17 cellular contexts compared by ENCODE assay signal in the genomic region with DNA sequence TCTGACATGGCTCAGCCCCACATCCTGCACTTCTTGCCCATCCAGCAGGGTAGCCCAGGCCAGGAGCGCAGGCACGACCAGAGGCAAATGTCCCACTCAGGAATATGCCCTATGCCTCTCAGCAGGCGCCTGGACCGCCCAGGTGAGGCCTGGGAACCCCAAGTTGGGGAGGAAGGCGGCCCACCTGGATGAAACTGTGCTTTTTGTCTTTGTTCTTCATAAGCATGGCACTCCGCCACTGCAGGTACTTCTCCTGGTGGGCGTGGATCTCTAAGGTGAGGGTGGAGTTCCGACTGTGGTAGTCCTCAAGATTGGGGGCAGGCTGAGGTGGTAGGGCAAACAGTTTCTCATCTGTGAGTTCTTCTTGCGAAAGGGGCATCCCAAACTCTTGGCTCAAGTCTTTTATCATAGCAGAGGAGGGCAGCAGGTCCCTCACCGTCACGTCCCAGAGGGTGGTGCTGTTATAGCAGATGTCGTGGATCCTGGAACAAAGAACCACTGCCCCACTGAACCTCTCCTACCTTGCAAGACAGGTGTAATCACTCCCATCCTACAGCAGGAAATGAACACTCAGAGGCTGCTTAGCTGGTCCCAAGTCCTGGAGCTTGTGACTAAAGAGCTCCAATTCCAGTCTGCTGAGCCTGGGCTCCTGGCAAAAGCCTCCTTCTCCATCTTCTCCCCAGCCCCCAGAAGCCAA. TPM values are rescaled to one million over a fixed set of nuclear protein-coding genes. Genes with fewer than 3 reads are reported as not detected.
DNase-seq lines count a peak whose midpoint lies in the region; ATAC-seq, FAIRE-seq and TF ChIP-seq lines count a peak whose summit lies in the region.
"Had no signal": no experiment of that assay in that cellular context is flagged by ENCODE, and none has a peak within 500 bp of the region (broad histone marks: within the 10 kb centered on the region; RNA-seq: fewer than 3 reads in every experiment).

No MANE protein-coding gene starts in this region.

- no peak for ATAC-seq in activated CD8-positive, alpha-beta memory T cell treated with anti-CD3 and anti-CD28 coated beads, Interleukin-2, amount 10 ng/mL, durations not matched to agents 7 days and 5 days
- ATAC-seq: PC-3 had no signal

- peak; percentile 15 for DNase-seq in activated CD8-positive, alpha-beta memory T cell treated with anti-CD3 and anti-CD28 coated beads, Interleukin-2, amount 10 ng/mL, durations not matched to agents 7 days and 5 days
- DNase-seq in activated CD8-positive, alpha-beta memory T cell treated with anti-CD3 and anti-CD28 coated beads for 24 hours, result no peak
- DNase-seq in WERI-Rb-1, result peak; percentile 4
- peak; percentile 75 for DNase-seq in mesenteric fat pad (ENCODE audit: low spot score)
- peak; percentile 35 for DNase-seq in ureter (ENCODE audit: low spot score)
- no peak for DNase-seq in activated CD4-positive, alpha-beta T cell treated with anti-CD3 and anti-CD28 coated beads for 48 hours
- DNase-seq in small intestine, result no peak
- DNase-seq: DMS 273 treated with DMSO at 0.1 percent for 48 hours, GF-D8, GM23248, NCI-H1105 treated with DMSO at 0.1 percent for 48 hours, NCI-H187 treated with DMSO at 0.1 percent for 48 hours, NCI-H2171, NCI-H446, PC-3 had no signal

- H3K9me3 ChIP-seq in WERI-Rb-1 (ENCODE audit: severe bottlenecking), result peaks cover 7% of the 10 kb centered on the region
- H3K9me3 ChIP-seq in small intestine (ENCODE audit: control insufficient read depth, low read depth), result no peaks in the 10 kb centered on the region

- H3K9me3 Mint-ChIP-seq in activated CD8-positive, alpha-beta memory T cell treated with anti-CD3 and anti-CD28 coated beads, Interleukin-2, amount 10 ng/mL, durations not matched to agents 7 days and 5 days (ENCODE audit: low read depth), result no peaks in the 10 kb centered on the region

- no peak for TF ChIP-seq CTCF in WERI-Rb-1 (IDR thresholded peaks at IDR 0.05; ENCODE audit: low read depth, low read length)

- H3K4me3 Mint-ChIP-seq in activated CD8-positive, alpha-beta memory T cell treated with anti-CD3 and anti-CD28 coated beads, Interleukin-2, amount 10 ng/mL, durations not matched to agents 7 days and 5 days, result no peak overlapping the region

- no peak for FAIRE-seq in small intestine (lab: Jason Lieb, UNC)
- FAIRE-seq: GM12892 had no signal

- no peak overlapping the region for H3K27ac Mint-ChIP-seq in activated CD8-positive, alpha-beta memory T cell treated with anti-CD3 and anti-CD28 coated beads, Interleukin-2, amount 10 ng/mL, durations not matched to agents 7 days and 5 days

- H3K36me3 ChIP-seq in WERI-Rb-1 (no peaks in the 10 kb centered on the region), small intestine (ENCODE audit: control insufficient read depth in 2 of 2, insufficient read depth in 2 of 2, low read length in 2 of 2) (no peaks in the 10 kb centered on the region)

- no peaks in the 10 kb centered on the region for H3K36me3 Mint-ChIP-seq in activated CD8-positive, alpha-beta memory T cell treated with anti-CD3 and anti-CD28 coated beads, Interleukin-2, amount 10 ng/mL, durations not matched to agents 7 days and 5 days

- H3K27ac ChIP-seq in WERI-Rb-1 (no peak overlapping the region), small intestine (ENCODE audit: low read depth in 1 of 2, low read length in 1 of 2) (no peak overlapping the region)
- H3K27ac ChIP-seq: C4-2B, GM23248 had no signal

- no peaks in the 10 kb centered on the region for H3K27me3 ChIP-seq in WERI-Rb-1 (ENCODE audit: insufficient read depth, low read depth, severe bottlenecking)
- no peaks in the 10 kb centered on the region for H3K27me3 ChIP-seq in small intestine (ENCODE audit: control insufficient read depth in 2 of 2, insufficient read depth in 2 of 2, low read length in 2 of 2)

- no peak overlapping the region for H3K4me3 ChIP-seq in WERI-Rb-1 (ENCODE audit: low read depth, low read length)
- H3K4me3 ChIP-seq in small intestine (ENCODE audit: low read depth in 1 of 2, low read length in 2 of 2), result no peak overlapping the region
- H3K4me3 ChIP-seq: GM23248 had no signal

- H3K27me3 Mint-ChIP-seq in activated CD8-positive, alpha-beta memory T cell treated with anti-CD3 and anti-CD28 coated beads, Interleukin-2, amount 10 ng/mL, durations not matched to agents 7 days and 5 days, result peaks cover 24% of the 10 kb centered on the region

- CTCF ChIA-PET in activated CD8-positive, alpha-beta memory T cell treated with anti-CD3 and anti-CD28 coated beads, Interleukin-2, amount 10 ng/mL, durations not matched to agents 7 days and 5 days (lab: Charles Lee), result interaction anchor here (0.7 to 2.4 kb wide), 3 partner anchors 10 to 38 kb away, joined by 3 to 11 read pairs (median 3); no protein-coding TSS in a partner anchor

- no peaks in the 10 kb centered on the region for H3K4me1 ChIP-seq in small intestine (ENCODE audit: control insufficient read depth in 2 of 2, insufficient read depth in 1 of 2, low read depth in 1 of 2, low read length in 1 of 2)

- H3K4me1 Mint-ChIP-seq in activated CD8-positive, alpha-beta memory T cell treated with anti-CD3 and anti-CD28 coated beads, Interleukin-2, amount 10 ng/mL, durations not matched to agents 7 days and 5 days, result no peaks in the 10 kb centered on the region

- WGBS in small intestine, 3 donors, result 67 to 82% (median 69%) methylated on average over 12 of the region's 12 CpGs

RNA-seq across cellular contexts. Expression of a gene that starts 53.2 kb away (rescaled TPM):
- total RNA-seq in activated CD8-positive, alpha-beta memory T cell treated with anti-CD3 and anti-CD28 coated beads, Interleukin-2, amount 10 ng/mL, durations not matched to agents 7 days and 5 days, result 10 to 100 TPM; 61.2 to 68.2 TPM
- 46.3 TPM for total RNA-seq in mesenteric fat pad
- 76.0 TPM for total RNA-seq in ureter
- 10 to 100 TPM; 17.3 to 29.8 (median 20.1) TPM for polyA plus RNA-seq in small intestine

Comparison
In these comparisons a context has a peak if more than half of its experiments do, and no peak if none do; other contexts are left out.
1. DNase-seq: peak in activated CD8-positive, alpha-beta memory T cell treated with anti-CD3 and anti-CD28 coated beads, Interleukin-2, amount 10 ng/mL, durations not matched to agents 7 days and 5 days (single experiment), WERI-Rb-1 (single experiment), mesenteric fat pad (single experiment) and ureter (single experiment); none in activated CD8-positive, alpha-beta memory T cell treated with anti-CD3 and anti-CD28 coated beads for 24 hours (single experiment), activated CD4-positive, alpha-beta T cell treated with anti-CD3 and anti-CD28 coated beads for 48 hours (single experiment) and small intestine (single experiment).